ENCODE assay signal across 1 cellular context in the genomic region with DNA sequence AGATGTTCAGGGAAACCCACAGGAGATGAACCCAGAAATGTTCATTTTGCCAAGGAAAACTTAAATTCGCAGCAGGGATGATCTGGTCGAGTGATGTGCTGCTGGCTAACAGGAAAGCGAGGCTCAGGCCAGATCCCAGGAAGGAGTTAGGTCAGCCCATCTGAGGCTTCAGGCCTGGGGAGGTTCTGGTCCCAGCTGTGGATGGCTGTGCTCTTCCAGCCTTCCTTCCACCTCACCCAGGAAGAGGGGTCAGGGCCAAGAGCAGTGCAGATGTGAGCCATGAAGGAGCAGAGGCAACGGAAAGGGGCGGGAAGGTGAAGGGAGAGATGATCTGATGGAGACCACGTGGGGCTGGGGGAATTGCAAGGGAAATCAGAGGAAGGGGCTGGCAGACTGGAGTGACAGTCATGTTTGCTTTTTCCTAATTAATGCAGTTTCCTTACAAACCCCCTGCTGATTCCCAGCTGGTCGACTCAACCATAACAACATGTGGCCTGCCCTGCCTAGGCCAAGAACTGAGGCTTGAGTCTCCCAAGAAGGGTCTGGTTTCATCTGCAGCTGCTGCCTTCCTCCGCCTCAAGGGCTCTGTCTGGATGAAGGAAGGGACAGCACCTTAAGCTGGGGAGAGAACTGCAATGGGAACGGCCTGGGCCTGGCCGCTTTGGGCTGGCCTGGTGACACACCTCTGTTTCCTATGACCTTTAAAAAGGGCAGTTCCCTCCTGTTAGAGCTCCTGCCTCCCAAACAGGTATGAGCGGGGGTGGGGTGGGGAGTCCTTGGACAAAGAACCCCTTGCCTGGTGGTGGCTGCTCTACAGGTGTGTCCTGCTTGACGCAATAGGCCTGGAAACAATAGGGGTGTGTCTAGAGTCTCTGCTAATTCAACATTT.
A peak's percentile ranks its signal among the peaks of the same experiment; 100 is the strongest.
TF ChIP-seq lines count a peak whose summit lies in the region.

No MANE protein-coding gene starts in this region.

TF ChIP-seq in H1, 55 proteins besides CTCF, POLR2A, EP300 and RAD21:
- TF ChIP-seq, protein P1, sequence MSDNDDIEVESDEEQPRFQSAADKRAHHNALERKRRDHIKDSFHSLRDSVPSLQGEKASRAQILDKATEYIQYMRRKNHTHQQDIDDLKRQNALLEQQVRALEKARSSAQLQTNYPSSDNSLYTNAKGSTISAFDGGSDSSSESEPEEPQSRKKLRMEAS (IDR thresholded peaks at IDR 0.05) = peak; percentile 52; the same call in 1 of the 2 replicates
- TF ChIP-seq CBX5 (IDR thresholded peaks at IDR 0.05; ENCODE audit: low read depth, low read length) (no peak), TCF12 (IDR thresholded peaks at IDR 0.05; ENCODE audit: low read depth, low read length) (0 out of 2 replicates have a peak, but pooled peaks have one; percentile 66), CEBPB (IDR thresholded peaks at IDR 0.05; ENCODE audit: low read depth, low read length) (peak; percentile 77), TAF1 (IDR thresholded peaks at IDR 0.05; ENCODE audit: low read depth, low read length) (peak; percentile 42; the same call in 1 of the 2 replicates), ASH2L (IDR thresholded peaks at IDR 0.05; ENCODE audit: low read length) (peak; percentile 92), SP1 (IDR thresholded peaks at IDR 0.05; ENCODE audit: low read depth, low read length) (no peak), BCL11A (IDR thresholded peaks at IDR 0.05; ENCODE audit: low read depth in 2 of 2, low read length in 2 of 2) (no peak), RBBP5 (IDR thresholded peaks at IDR 0.05; ENCODE audit: borderline replicate concordance, low read depth, low read length) (peak; percentile 96; the same call in 1 of the 2 replicates), CHD2 (IDR thresholded peaks at IDR 0.05; ENCODE audit: low read length) (no peak)
- TF ChIP-seq, protein P2, sequence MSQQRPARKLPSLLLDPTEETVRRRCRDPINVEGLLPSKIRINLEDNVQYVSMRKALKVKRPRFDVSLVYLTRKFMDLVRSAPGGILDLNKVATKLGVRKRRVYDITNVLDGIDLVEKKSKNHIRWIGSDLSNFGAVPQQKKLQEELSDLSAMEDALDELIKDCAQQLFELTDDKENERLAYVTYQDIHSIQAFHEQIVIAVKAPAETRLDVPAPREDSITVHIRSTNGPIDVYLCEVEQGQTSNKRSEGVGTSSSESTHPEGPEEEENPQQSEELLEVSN (IDR thresholded peaks at IDR 0.05) = peak; percentile 90
